In the genomic region with DNA sequence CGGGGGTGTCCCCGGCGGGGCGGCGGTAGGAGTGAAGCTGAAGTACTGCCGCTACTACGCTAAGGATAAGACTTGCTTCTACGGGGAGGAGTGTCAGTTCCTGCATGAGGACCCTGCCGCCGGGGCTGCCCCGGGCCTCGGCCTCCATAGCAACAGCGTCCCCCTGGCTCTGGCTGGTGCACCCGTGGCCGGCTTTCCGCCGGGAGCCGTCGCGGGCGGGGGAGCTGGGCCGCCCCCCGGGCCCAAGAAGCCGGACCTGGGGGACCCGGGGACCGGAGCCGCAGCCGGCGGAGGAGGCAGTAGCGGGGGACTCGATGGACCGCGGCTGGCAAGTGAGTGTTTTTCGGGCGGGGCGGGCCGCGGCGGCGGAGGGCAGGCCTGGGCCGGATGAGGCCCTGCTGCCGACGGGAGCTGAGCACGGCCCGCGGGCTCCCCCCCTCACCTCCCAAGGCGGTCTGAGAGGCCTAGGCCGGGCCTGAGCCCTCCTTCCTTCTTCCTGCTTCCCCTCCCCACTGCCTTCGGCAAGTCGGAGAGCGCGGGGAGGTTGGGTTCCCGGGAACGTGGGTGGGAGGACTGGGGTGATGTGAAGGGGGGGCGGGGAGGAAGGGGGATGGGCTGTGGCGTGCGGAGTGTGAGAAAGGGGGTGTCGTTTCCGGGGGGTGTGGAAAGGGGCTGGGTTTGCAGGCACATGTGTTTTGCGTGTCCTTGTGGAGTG, we compare ENCODE assay signal across 8 cellular contexts. TPM values are rescaled to one million over a fixed set of nuclear protein-coding genes. Genes with fewer than 3 reads are reported as not detected.
DNase-seq lines count a peak whose midpoint lies in the region; ATAC-seq and TF ChIP-seq lines count a peak whose summit lies in the region.

No MANE protein-coding gene starts in this region.

- H3K27me3 ChIP-seq in kidney epithelial cell (ENCODE audit: control insufficient read depth, insufficient read depth, low read length): no peaks in the 10 kb centered on the region

- DNase-seq in NCI-H1105 treated with DMSO at 0.1 percent for 48 hours (lab: John Stamatoyannopoulos, UW) (peak; percentile 34), NCI-H1105 (lab: John Stamatoyannopoulos, UW) (no peak), NCI-H2227 (lab: John Stamatoyannopoulos, UW; ENCODE audit: unreplicated experiment) (peak; percentile 79), cerebellar cortex (ENCODE audit: low spot score) (peak; percentile 74), kidney epithelial cell (ENCODE audit: low read depth) (no peak)
- DNase-seq in activated CD4-positive, alpha-beta T cell treated with anti-CD3 and anti-CD28 coated beads for 1 hour: peak; percentile 73
- DNase-seq in stimulated activated CD4-positive, alpha-beta T cell treated with anti-CD3 and anti-CD28 coated beads, Interleukin-15, amount 100 ng/mL, for 1 hour (ENCODE audit: low read depth in 1 of 2, low spot score in 1 of 2): peak; percentile 67 to 82

- peak; percentile 39 for ATAC-seq in HG02870 (IDR thresholded peaks at IDR 0.05; ENCODE audit: unreplicated experiment)

- H3K4me3 ChIP-seq in kidney epithelial cell (ENCODE audit: low read depth, low read length): peak overlapping the region; percentile 75

- no peak for TF ChIP-seq CTCF in kidney epithelial cell (IDR thresholded peaks at IDR 0.05; ENCODE audit: insufficient read depth, low read length, poor library complexity, severe bottlenecking)

- no peaks in the 10 kb centered on the region for H3K36me3 ChIP-seq in kidney epithelial cell (ENCODE audit: control insufficient read depth, insufficient read depth, low read length)

RNA-seq across cellular contexts. Expression of a gene that starts 0.6 kb away (rescaled TPM):
- 21.4 and 26.2 TPM in 2 replicates for total RNA-seq in kidney epithelial cell

RNA-seq across cellular contexts. Expression of a gene that starts 38.5 kb away (rescaled TPM):
- 0.21 and 0.88 TPM in 2 replicates for total RNA-seq in kidney epithelial cell

Comparison
In these comparisons a context has a peak if more than half of its experiments do, and no peak if none do; other contexts are left out.
1. DNase-seq: peak in NCI-H1105 treated with DMSO at 0.1 percent for 48 hours (single experiment), NCI-H2227 (single experiment), activated CD4-positive, alpha-beta T cell treated with anti-CD3 and anti-CD28 coated beads for 1 hour (single experiment), cerebellar cortex (single experiment) and stimulated activated CD4-positive, alpha-beta T cell treated with anti-CD3 and anti-CD28 coated beads, Interleukin-15, amount 100 ng/mL, for 1 hour (2 of 2); none in NCI-H1105 (single experiment) and kidney epithelial cell (single experiment).